19 cellular contexts compared by ENCODE assay signal in the genomic region with DNA sequence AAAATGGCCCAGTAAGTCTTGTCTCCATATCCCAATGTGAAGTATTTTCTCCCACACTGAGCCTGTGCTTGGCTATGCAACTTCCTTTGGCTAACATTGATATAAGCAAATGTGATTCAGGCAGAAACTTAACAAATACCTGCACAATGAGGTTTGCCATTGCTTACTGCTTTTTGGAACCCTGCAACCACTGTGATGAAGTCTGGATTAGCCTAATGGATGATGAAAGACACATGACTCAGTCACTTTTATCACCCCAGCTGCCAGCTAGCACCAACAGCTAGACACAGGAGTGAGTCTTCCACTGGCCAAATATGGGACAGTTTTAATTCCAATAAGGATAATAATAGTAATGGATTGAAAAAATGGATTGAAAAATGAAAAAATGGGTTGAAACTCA.
"Had no signal": no experiment of that assay in that cellular context is flagged by ENCODE, and none has a peak within 500 bp of the region (broad histone marks: within the 10 kb centered on the region; RNA-seq: fewer than 3 reads in every experiment).

No MANE protein-coding gene starts in this region.

- H3K9me3 ChIP-seq: esophagus squamous epithelium, neutrophil, thyroid gland, uterus had no signal

- H3K79me2 ChIP-seq: parathyroid adenoma had no signal

- DNase-seq: activated CD4-positive, alpha-beta memory T cell treated with anti-CD3 and anti-CD28 coated beads, Interleukin-2, amount 10 ng/mL, durations not matched to agents 7 days and 5 days; activated CD4-positive, alpha-beta T cell treated with anti-CD3 and anti-CD28 coated beads for 4 hours; activated effector memory CD4-positive, alpha-beta T cell treated with anti-CD3 and anti-CD28 coated beads, Interleukin-2, amount 50 U/mL, for 16 hours; activated T-cell treated with anti-CD3 and anti-CD28 coated beads, Interleukin-2, amount 50 U/mL, for 48 hours; caudate nucleus; esophagus squamous epithelium; glutamatergic neuron; kidney glomerular epithelial cell; naive thymus-derived CD8-positive, alpha-beta T cell; stimulated activated CD4-positive, alpha-beta T cell treated with anti-CD3 and anti-CD28 coated beads, Interleukin-15, amount 100 ng/mL, for 24 hours; stimulated activated CD4-positive, alpha-beta T cell treated with anti-CD3 and anti-CD28 coated beads, Interleukin-4, amount 100 ng/mL, for 1 hour; stimulated activated naive B cell treated with anti-CD40 and anti-IgM and Interleukin-4, amounts not matched to agents 10 μg/mL and 1 μg/mL and 100 μg/mL, for 72 hours; T-helper 17 cell; thyroid gland; uterus had no signal

- H3K27ac ChIP-seq: coronary artery, esophagus squamous epithelium, neutrophil, parathyroid adenoma, thyroid gland, uterus had no signal

- H3K4me3 ChIP-seq: coronary artery, esophagus squamous epithelium, lung, thyroid gland, uterus had no signal

- H3K4me1 ChIP-seq: esophagus squamous epithelium, parathyroid adenoma, thyroid gland, uterus had no signal

- H3K36me3 ChIP-seq: esophagus squamous epithelium, neutrophil, thyroid gland, uterus had no signal

- H3K9ac ChIP-seq: parathyroid adenoma had no signal

- H3K27me3 ChIP-seq: esophagus squamous epithelium, neutrophil, thyroid gland, uterus had no signal
